1 cellular context compared by ENCODE assay signal in genomic region chr9:113361304-113362018, GRCh38.
A peak's percentile ranks its signal among the peaks of the same experiment; 100 is the strongest.
TF ChIP-seq lines count a peak whose summit lies in the region.

No MANE protein-coding gene starts in this region.

TF ChIP-seq in endothelial cell of umbilical vein, 7 proteins besides CTCF, POLR2A, EP300 and RAD21:
- TF ChIP-seq FOS (IDR thresholded peaks at IDR 0.05; ENCODE audit: borderline replicate concordance, insufficient read depth, low read length) (peak; percentile 6), GATA2 (IDR thresholded peaks at IDR 0.05; ENCODE audit: insufficient read depth, insufficient read length, low read depth, low read length) (peak; percentile 54), MYC (IDR thresholded peaks at IDR 0.05; ENCODE audit: low read depth, low read length) (no peak)
